ENCODE assay signal across 2 cellular contexts in the genomic region with DNA sequence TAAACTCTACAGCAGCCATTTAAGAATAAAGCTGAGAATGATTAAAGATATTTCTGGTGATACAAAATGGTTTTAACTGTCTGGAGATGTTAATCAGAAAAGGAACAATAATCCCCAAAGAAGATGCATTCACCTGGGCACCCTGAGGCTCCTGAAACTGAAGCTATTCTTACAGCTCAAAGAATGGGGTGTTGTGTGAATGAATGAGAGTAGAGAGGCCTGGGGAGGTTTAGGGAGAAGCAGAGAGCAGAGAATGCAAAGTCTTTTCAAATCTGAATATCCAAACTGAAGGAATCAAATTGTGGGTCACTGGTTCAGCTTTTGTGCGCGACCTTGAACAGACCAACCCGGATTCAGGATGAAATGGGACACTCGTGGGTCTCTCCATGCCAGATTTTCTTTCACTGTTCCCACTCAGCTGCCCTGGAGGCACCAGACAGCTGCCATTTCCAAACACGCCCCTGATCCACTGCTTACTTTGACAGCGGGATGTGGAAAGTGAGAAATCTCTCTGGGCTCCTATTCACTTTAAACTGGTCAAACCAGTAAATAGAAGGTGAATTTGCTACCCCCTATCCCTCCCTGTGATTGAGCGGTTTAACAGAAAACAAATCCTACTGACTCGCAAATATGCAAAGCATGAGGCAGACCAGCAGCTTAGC.
TF ChIP-seq lines count a peak whose summit lies in the region.

No MANE protein-coding gene starts in this region.

TF ChIP-seq in SK-N-SH, 30 proteins besides CTCF, POLR2A, EP300 and RAD21 (continued from another document):
- TF ChIP-seq, protein P1, sequence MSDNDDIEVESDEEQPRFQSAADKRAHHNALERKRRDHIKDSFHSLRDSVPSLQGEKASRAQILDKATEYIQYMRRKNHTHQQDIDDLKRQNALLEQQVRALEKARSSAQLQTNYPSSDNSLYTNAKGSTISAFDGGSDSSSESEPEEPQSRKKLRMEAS (IDR thresholded peaks at IDR 0.05; ENCODE audit: low read depth), result no peak
- TF ChIP-seq GABPA (IDR thresholded peaks at IDR 0.05; ENCODE audit: low read depth), result no peak

TF ChIP-seq in SK-N-SH treated with all-trans-retinoic acid at 6 μM for 48 hours, 23 proteins besides CTCF, POLR2A, EP300 and RAD21 (continued from another document):
- no peak for TF ChIP-seq TSHZ2 (CRISPR knock-in tag; IDR thresholded peaks at IDR 0.05)
